In genomic region chr1:196517193-196517592, GRCh38 we compare ENCODE assay signal across 20 cellular contexts.
"Had no signal": no experiment of that assay in that cellular context is flagged by ENCODE, and none has a peak within 500 bp of the region (broad histone marks: within the 10 kb centered on the region; RNA-seq: fewer than 3 reads in every experiment).

No MANE protein-coding gene starts in this region.

- H3K27me3 ChIP-seq: colonic mucosa, ovary, right atrium auricular region, suprapubic skin, thyroid gland had no signal

- H3K36me3 ChIP-seq: colonic mucosa, ovary, right atrium auricular region, suprapubic skin, thyroid gland had no signal

- ATAC-seq: naive thymus-derived CD8-positive, alpha-beta T cell; stimulated activated effector memory CD8-positive, alpha-beta T cell treated with anti-CD3 and anti-CD28 coated beads, Interleukin-12 subunit alpha, Interleukin-12 subunit beta, amount 100 ng/mL, for 72 hours; stimulated activated naive CD8-positive, alpha-beta T cell treated with anti-CD3 and anti-CD28 coated beads, Interleukin-15, Interleukin-2, amounts not matched to agents 100 U/mL and 50 U/mL, for 24 hours had no signal

- H3K4me1 Mint-ChIP-seq: naive thymus-derived CD8-positive, alpha-beta T cell; stimulated activated effector memory CD8-positive, alpha-beta T cell treated with anti-CD3 and anti-CD28 coated beads, Interleukin-12 subunit alpha, Interleukin-12 subunit beta, amount 100 ng/mL, for 72 hours had no signal

- H3K9me3 ChIP-seq: colonic mucosa, ovary, right atrium auricular region, suprapubic skin, thyroid gland had no signal

- H3K27ac ChIP-seq: colonic mucosa, ovary, right atrium auricular region, suprapubic skin, thyroid gland had no signal

- H3K9me3 Mint-ChIP-seq: stimulated activated effector memory CD8-positive, alpha-beta T cell treated with anti-CD3 and anti-CD28 coated beads, Interleukin-12 subunit alpha, Interleukin-12 subunit beta, amount 100 ng/mL, for 72 hours had no signal

- H3K27me3 Mint-ChIP-seq: naive thymus-derived CD8-positive, alpha-beta T cell; type B pancreatic cell had no signal

- FAIRE-seq: endothelial cell of umbilical vein, islet of Langerhans, small intestine, urothelium cell line had no signal

- DNase-seq: colonic mucosa; effector CD4-positive, alpha-beta T cell; endodermal cell; foreskin melanocyte; head of caudate nucleus; hippocampal formation; kidney glomerular epithelial cell; naive thymus-derived CD8-positive, alpha-beta T cell; ovary; small intestine; stimulated activated CD4-positive, alpha-beta T cell treated with anti-CD3 and anti-CD28 coated beads, Interleukin-12 subunit alpha, Interleukin-12 subunit beta, amount 100 ng/mL, for 4 hours; stimulated activated naive CD8-positive, alpha-beta T cell treated with anti-CD3 and anti-CD28 coated beads, Interleukin-15, Interleukin-2, amounts not matched to agents 100 U/mL and 50 U/mL, for 24 hours; thyroid gland had no signal

- H3K27ac Mint-ChIP-seq: naive thymus-derived CD8-positive, alpha-beta T cell; stimulated activated effector memory CD8-positive, alpha-beta T cell treated with anti-CD3 and anti-CD28 coated beads, Interleukin-12 subunit alpha, Interleukin-12 subunit beta, amount 100 ng/mL, for 72 hours; type B pancreatic cell had no signal

- H3K36me3 Mint-ChIP-seq: naive thymus-derived CD8-positive, alpha-beta T cell; stimulated activated effector memory CD8-positive, alpha-beta T cell treated with anti-CD3 and anti-CD28 coated beads, Interleukin-12 subunit alpha, Interleukin-12 subunit beta, amount 100 ng/mL, for 72 hours had no signal

- H3K4me3 Mint-ChIP-seq: endodermal cell; naive thymus-derived CD8-positive, alpha-beta T cell; stimulated activated effector memory CD8-positive, alpha-beta T cell treated with anti-CD3 and anti-CD28 coated beads, Interleukin-12 subunit alpha, Interleukin-12 subunit beta, amount 100 ng/mL, for 72 hours; type B pancreatic cell had no signal

- H3K4me1 ChIP-seq: colonic mucosa, right atrium auricular region, suprapubic skin, thyroid gland had no signal

- H3K4me3 ChIP-seq: colonic mucosa, ovary, right atrium auricular region, suprapubic skin, thyroid gland had no signal
